ENCODE assay signal across 8 cellular contexts in genomic region chrX:80808854-80809493, GRCh38. TPM values are rescaled to one million over a fixed set of nuclear protein-coding genes. Genes with fewer than 3 reads are reported as not detected.
A peak's percentile ranks its signal among the peaks of the same experiment; 100 is the strongest.
DNase-seq lines count a peak whose midpoint lies in the region; ATAC-seq and TF ChIP-seq lines count a peak whose summit lies in the region.

No MANE protein-coding gene starts in this region.

- peak overlapping the region; percentile 88 for H3K27ac ChIP-seq in naive thymus-derived CD4-positive, alpha-beta T cell (ENCODE audit: low read depth, low read length)

- H3K4me3 Mint-ChIP-seq in activated CD4-positive, alpha-beta memory T cell treated with anti-CD3 and anti-CD28 coated beads for 36 hours: peak overlapping the region; percentile 86
- H3K4me3 Mint-ChIP-seq in naive thymus-derived CD4-positive, alpha-beta T cell: peak overlapping the region; percentile 81 to 96 (median 94)
- peak overlapping the region; percentile 97 for H3K4me3 Mint-ChIP-seq in type B pancreatic cell

- H3K4me3 ChIP-seq in epithelial cell of esophagus (ENCODE audit: low read length): peak overlapping the region; percentile 76
- H3K4me3 ChIP-seq in naive thymus-derived CD4-positive, alpha-beta T cell (ENCODE audit: low read length): peak overlapping the region; percentile 90

- H3K27me3 Mint-ChIP-seq in activated CD4-positive, alpha-beta memory T cell treated with anti-CD3 and anti-CD28 coated beads for 36 hours: peaks cover 1% of the 10 kb centered on the region
- peaks cover 0 to 4% (median 0%) of the 10 kb centered on the region in 5 donors for H3K27me3 Mint-ChIP-seq in naive thymus-derived CD4-positive, alpha-beta T cell
- no peaks in the 10 kb centered on the region for H3K27me3 Mint-ChIP-seq in type B pancreatic cell

- in situ Hi-C loops in G401 (cut with HindIII; ENCODE audit: low sequenced_read_pairs): no loop called here

- H3K27ac Mint-ChIP-seq in activated CD4-positive, alpha-beta memory T cell treated with anti-CD3 and anti-CD28 coated beads for 36 hours: peak overlapping the region; percentile 97
- H3K27ac Mint-ChIP-seq in naive thymus-derived CD4-positive, alpha-beta T cell: peak overlapping the region; percentile 89 to 99 (median 96)
- H3K27ac Mint-ChIP-seq in type B pancreatic cell: peak overlapping the region; percentile 95

- no peaks in the 10 kb centered on the region for H3K27me3 ChIP-seq in naive thymus-derived CD4-positive, alpha-beta T cell (ENCODE audit: control insufficient read depth in 2 of 2, insufficient read depth in 2 of 2, low read length in 2 of 2)

- POLR2A ChIA-PET in activated CD4-positive, alpha-beta memory T cell treated with anti-CD3 and anti-CD28 coated beads for 36 hours (lab: Charles Lee): interaction anchor here (0.6 to 1.3 kb wide), 4 partner anchors 11 to 311 kb away, joined by 3 to 4 read pairs (median 3); no protein-coding TSS in a partner anchor
- POLR2A ChIA-PET in naive thymus-derived CD4-positive, alpha-beta T cell (lab: Charles Lee): interaction anchor here (1.1 to 2.1 kb wide), 4 partner anchors 10 to 393 kb away, joined by 3 to 13 read pairs (median 4); partner anchors contain the start of genes HMGN5 and SH3BGRL

- H3K4me1 Mint-ChIP-seq in activated CD4-positive, alpha-beta memory T cell treated with anti-CD3 and anti-CD28 coated beads for 36 hours (ENCODE audit: low read depth): peaks cover 17% of the 10 kb centered on the region
- peaks cover 5 to 48% (median 31%) of the 10 kb centered on the region in 7 donors for H3K4me1 Mint-ChIP-seq in naive thymus-derived CD4-positive, alpha-beta T cell
- H3K4me1 Mint-ChIP-seq in type B pancreatic cell (ENCODE audit: unreplicated experiment): no peaks in the 10 kb centered on the region

- H3K9me3 Mint-ChIP-seq in activated CD4-positive, alpha-beta memory T cell treated with anti-CD3 and anti-CD28 coated beads for 36 hours: no peaks in the 10 kb centered on the region
- peaks cover 0 to 6% (median 0%) of the 10 kb centered on the region in 11 donors for H3K9me3 Mint-ChIP-seq in naive thymus-derived CD4-positive, alpha-beta T cell
- H3K9me3 Mint-ChIP-seq in type B pancreatic cell: no peaks in the 10 kb centered on the region

- DNase-seq in G401 (ENCODE audit: low spot score) (peak; percentile 53), NCI-H2171 (lab: John Stamatoyannopoulos, UW) (peak; percentile 2), epithelial cell of esophagus (ENCODE audit: low read depth) (peak; percentile 35), type B pancreatic cell (ENCODE audit: extremely low spot score, unreplicated experiment) (no peak)
- DNase-seq in activated CD4-positive, alpha-beta memory T cell treated with anti-CD3 and anti-CD28 coated beads for 36 hours: peak; percentile 46
- DNase-seq in naive thymus-derived CD4-positive, alpha-beta T cell: peak; percentile 9 to 48 (median 32)

- CTCF ChIA-PET in activated CD4-positive, alpha-beta memory T cell treated with anti-CD3 and anti-CD28 coated beads for 36 hours (lab: Charles Lee): interaction anchor here (0.6 to 0.7 kb wide), 2 partner anchors 68 to 1566 kb away, joined by 3 read pairs; no protein-coding TSS in a partner anchor
- CTCF ChIA-PET in naive thymus-derived CD4-positive, alpha-beta T cell (lab: Charles Lee): interaction anchor here (1.4 kb wide), 1 partner anchor 393 kb away, joined by 4 read pairs; the partner anchor contains the start of genes HMGN5 and SH3BGRL

- H3K36me3 Mint-ChIP-seq in activated CD4-positive, alpha-beta memory T cell treated with anti-CD3 and anti-CD28 coated beads for 36 hours: peaks cover 6% of the 10 kb centered on the region
- H3K36me3 Mint-ChIP-seq in naive thymus-derived CD4-positive, alpha-beta T cell: peaks cover 0 to 4% (median 0%) of the 10 kb centered on the region in 5 donors
- no peaks in the 10 kb centered on the region for H3K36me3 Mint-ChIP-seq in type B pancreatic cell

- peak; percentile 1 for ATAC-seq in naive thymus-derived CD4-positive, alpha-beta T cell
- ATAC-seq in HG03045 (IDR thresholded peaks at IDR 0.05; ENCODE audit: unreplicated experiment): no peak
- no peak for ATAC-seq in GM19035 (IDR thresholded peaks at IDR 0.05; ENCODE audit: unreplicated experiment)

- intact Hi-C loops in activated CD4-positive, alpha-beta memory T cell treated with anti-CD3 and anti-CD28 coated beads for 36 hours (cut with micrococcal nuclease): loop anchor here (1.0 to 5.0 kb wide), 4 partner anchors 62 to 392 kb away; partner anchors contain the start of gene HMGN5
- intact Hi-C loops in naive thymus-derived CD4-positive, alpha-beta T cell (cut with micrococcal nuclease): loop anchor here (1.0 to 10.0 kb wide), 6 partner anchors 9 to 1554 kb away; partner anchors contain the start of genes HMGN5 (in 1 of the 2) and SH3BGRL (in 1 of the 2)

- no peaks in the 10 kb centered on the region for H3K36me3 ChIP-seq in naive thymus-derived CD4-positive, alpha-beta T cell (ENCODE audit: control insufficient read depth in 2 of 3, insufficient read depth in 3 of 3, low read length in 3 of 3)

- no peak for TF ChIP-seq CTCF in epithelial cell of esophagus (IDR thresholded peaks at IDR 0.05; ENCODE audit: insufficient read depth, low read depth, low read length, missing control alignments)
- no peak for TF ChIP-seq CTCF in type B pancreatic cell (conservative IDR thresholded peaks at IDR 0.05)

- H3K4me1 ChIP-seq in naive thymus-derived CD4-positive, alpha-beta T cell (ENCODE audit: control insufficient read depth in 2 of 2, insufficient read depth in 2 of 2, low read length in 2 of 2): peaks cover 8 to 21% of the 10 kb centered on the region in 2 donors

- no peaks in the 10 kb centered on the region for H3K9me3 ChIP-seq in naive thymus-derived CD4-positive, alpha-beta T cell (ENCODE audit: control insufficient read depth in 2 of 3, low read length in 3 of 3)

RNA-seq across cellular contexts. Expression of gene BRWD3, which starts 0.7 kb away (rescaled TPM):
- total RNA-seq in G401 (2014; rRNA removed; shearing (Covaris generic)): 8.7 and 12.4 TPM in 2 replicates
- 10 to 100 TPM; 18.0 to 18.5 TPM for total RNA-seq in activated CD4-positive, alpha-beta memory T cell treated with anti-CD3 and anti-CD28 coated beads for 36 hours
- 10 to 100 TPM; 31.9 to 42.0 (median 38.5) TPM for total RNA-seq in naive thymus-derived CD4-positive, alpha-beta T cell
- 1 to 10 TPM; 2.0 to 2.7 TPM for polyA plus RNA-seq in naive thymus-derived CD4-positive, alpha-beta T cell
- 36.2 and 37.8 TPM in 2 replicates for total RNA-seq in type B pancreatic cell (ENCODE audit: low replicate concordance)
